ENCODE assay signal across 19 cellular contexts in genomic region chr1:25902462-25902861, GRCh38. TPM values are rescaled to one million over a fixed set of nuclear protein-coding genes. Genes with fewer than 3 reads are reported as not detected.
DNase-seq lines count a peak whose midpoint lies in the region; ATAC-seq, FAIRE-seq and TF ChIP-seq lines count a peak whose summit lies in the region.
"Had no signal": no experiment of that assay in that cellular context is flagged by ENCODE, and none has a peak within 500 bp of the region (broad histone marks: within the 10 kb centered on the region; RNA-seq: fewer than 3 reads in every experiment).

No MANE protein-coding gene starts in this region.

- no peak for ATAC-seq in GM19328 (IDR thresholded peaks at IDR 0.05; ENCODE audit: unreplicated experiment)
- ATAC-seq: HCT116; stimulated activated naive B cell treated with anti-CD40 and anti-IgM and Interleukin-4, amounts not matched to agents 10 μg/mL and 1 μg/mL and 100 μg/mL, for 72 hours had no signal

- H3K27me3 Mint-ChIP-seq in activated naive CD4-positive, alpha-beta T cell treated with anti-CD3 and anti-CD28 coated beads, Interleukin-2, amount 50 U/mL, for 24 hours: no peaks in the 10 kb centered on the region
- H3K27me3 Mint-ChIP-seq in type B pancreatic cell: no peaks in the 10 kb centered on the region
- H3K27me3 Mint-ChIP-seq: stimulated activated naive B cell treated with anti-CD40 and anti-IgM and Interleukin-4, amounts not matched to agents 10 μg/mL and 1 μg/mL and 100 μg/mL, for 72 hours had no signal

- no peaks in the 10 kb centered on the region for H3K27me3 ChIP-seq in uterus
- H3K27me3 ChIP-seq: ascending aorta, upper lobe of left lung had no signal

- H3K4me3 Mint-ChIP-seq in activated naive CD4-positive, alpha-beta T cell treated with anti-CD3 and anti-CD28 coated beads, Interleukin-2, amount 50 U/mL, for 24 hours: no peak overlapping the region
- H3K4me3 Mint-ChIP-seq in type B pancreatic cell: peak overlapping the region; percentile 65
- H3K4me3 Mint-ChIP-seq: stimulated activated naive B cell treated with anti-CD40 and anti-IgM and Interleukin-4, amounts not matched to agents 10 μg/mL and 1 μg/mL and 100 μg/mL, for 72 hours had no signal

- H3K9me3 Mint-ChIP-seq in activated naive CD4-positive, alpha-beta T cell treated with anti-CD3 and anti-CD28 coated beads, Interleukin-2, amount 50 U/mL, for 24 hours: no peaks in the 10 kb centered on the region
- no peaks in the 10 kb centered on the region for H3K9me3 Mint-ChIP-seq in type B pancreatic cell
- H3K9me3 Mint-ChIP-seq: stimulated activated naive B cell treated with anti-CD40 and anti-IgM and Interleukin-4, amounts not matched to agents 10 μg/mL and 1 μg/mL and 100 μg/mL, for 72 hours had no signal

- intact Hi-C loops in uterus (cut with DNase I; ENCODE audit: low total_unique reads): no loop called here

- TF ChIP-seq CTCF in type B pancreatic cell (conservative IDR thresholded peaks at IDR 0.05) (no peak), uterus (IDR thresholded peaks at IDR 0.05) (no peak)

- no peak overlapping the region for H3K4me3 ChIP-seq in uterus
- H3K4me3 ChIP-seq: ascending aorta, upper lobe of left lung had no signal

- no peak for DNase-seq in activated naive CD4-positive, alpha-beta T cell (lab: John Stamatoyannopoulos, UW)
- DNase-seq in myocyte (ENCODE audit: low read depth) (peak; percentile 62), type B pancreatic cell (ENCODE audit: extremely low spot score, unreplicated experiment) (no peak), uterus (no peak), GM19239 (ENCODE audit: insufficient read length, low spot score) (no peak)
- DNase-seq: activated effector memory CD4-positive, alpha-beta T cell treated with Interleukin-2 at 50 U/mL for 16 hours; COR-L47; NCI-H1092 treated with DMSO at 0.1 percent for 48 hours; NCI-H2107; NCI-H510A treated with DMSO at 0.1 percent for 48 hours; stimulated activated naive B cell treated with anti-CD40 and anti-IgM and Interleukin-4, amounts not matched to agents 10 μg/mL and 1 μg/mL and 100 μg/mL, for 72 hours; upper lobe of left lung had no signal

- no peaks in the 10 kb centered on the region for H3K36me3 ChIP-seq in uterus

- peak overlapping the region; percentile 97 for H3K27ac ChIP-seq in angular gyrus (ENCODE audit: low read depth, low read length)
- no peak overlapping the region for H3K27ac ChIP-seq in uterus
- H3K27ac ChIP-seq: ascending aorta, neutrophil, upper lobe of left lung had no signal

- H3K4me1 ChIP-seq in uterus: peaks cover 0 to 10% of the 10 kb centered on the region in 2 donors

- peak overlapping the region; percentile 10 for H3K27ac Mint-ChIP-seq in activated naive CD4-positive, alpha-beta T cell treated with anti-CD3 and anti-CD28 coated beads, Interleukin-2, amount 50 U/mL, for 24 hours
- H3K27ac Mint-ChIP-seq in type B pancreatic cell: peak overlapping the region; percentile 54
- H3K27ac Mint-ChIP-seq: stimulated activated naive B cell treated with anti-CD40 and anti-IgM and Interleukin-4, amounts not matched to agents 10 μg/mL and 1 μg/mL and 100 μg/mL, for 72 hours had no signal

- H3K36me3 Mint-ChIP-seq in activated naive CD4-positive, alpha-beta T cell treated with anti-CD3 and anti-CD28 coated beads, Interleukin-2, amount 50 U/mL, for 24 hours: peaks cover 4% of the 10 kb centered on the region
- peaks cover 47% of the 10 kb centered on the region for H3K36me3 Mint-ChIP-seq in type B pancreatic cell

- peaks cover 29% of the 10 kb centered on the region for H3K4me1 Mint-ChIP-seq in activated naive CD4-positive, alpha-beta T cell treated with anti-CD3 and anti-CD28 coated beads, Interleukin-2, amount 50 U/mL, for 24 hours
- peaks cover 44% of the 10 kb centered on the region for H3K4me1 Mint-ChIP-seq in type B pancreatic cell (ENCODE audit: unreplicated experiment)

- no peak for FAIRE-seq in GM19239 (lab: Jason Lieb, UNC)
- FAIRE-seq: endometrium had no signal

- no peaks in the 10 kb centered on the region for H3K9me3 ChIP-seq in uterus
- H3K9me3 ChIP-seq: ascending aorta, neutrophil, upper lobe of left lung had no signal

- TF ChIP-seq POLR2A in uterus (IDR thresholded peaks at IDR 0.05): no peak

RNA-seq across cellular contexts. Expression of gene STMN1, which starts 3.8 kb away (rescaled TPM):
- total RNA-seq in myocyte (138 and 179 TPM in 2 replicates), type B pancreatic cell (ENCODE audit: low replicate concordance) (219 and 591 TPM in 2 replicates), uterus (100 to 1,000 TPM in 1 of 4 donors, 10 to 100 TPM in 3; 34.6 to 100 (median 78.2) TPM)
- polyA plus RNA-seq in myocyte (2012): 373 TPM

RNA-seq across cellular contexts. Expression of gene PAQR7, which starts 27.0 kb away (rescaled TPM):
- total RNA-seq in myocyte (6.3 and 9.8 TPM in 2 replicates), type B pancreatic cell (ENCODE audit: low replicate concordance) (24.3 and 41.0 TPM in 2 replicates), uterus (10 to 100 TPM in 2 of 4 donors, 1 to 10 TPM in 2; 4.7 to 20.1 (median 9.9) TPM)
- 21.8 TPM for polyA plus RNA-seq in myocyte (2012)

RNA-seq across cellular contexts. Expression of gene AUNIP, which starts 43.2 kb away (rescaled TPM):
- total RNA-seq in myocyte (0.70 and 2.3 TPM in 2 replicates), type B pancreatic cell (ENCODE audit: low replicate concordance) (3.7 and 7.2 TPM in 2 replicates), uterus (1 to 10 TPM in 1 of 4 donors, not detected in 3; 1.1 TPM)
- polyA plus RNA-seq in myocyte (2012): 0.90 TPM
- total RNA-seq: ascending aorta had no signal
